11 cellular contexts compared by ENCODE assay signal in genomic region chr15:65787260-65787659, GRCh38. TPM values are rescaled to one million over a fixed set of nuclear protein-coding genes. Genes with fewer than 3 reads are reported as not detected.
DNase-seq lines count a peak whose midpoint lies in the region; ATAC-seq and TF ChIP-seq lines count a peak whose summit lies in the region.
"Had no signal": no experiment of that assay in that cellular context is flagged by ENCODE, and none has a peak within 500 bp of the region (broad histone marks: within the 10 kb centered on the region; RNA-seq: fewer than 3 reads in every experiment).

No MANE protein-coding gene starts in this region.

- H3K4me1 ChIP-seq in Panc1 (ENCODE audit: control insufficient read depth, insufficient read depth, low read length) (peaks cover 22% of the 10 kb centered on the region; the same call in 1 of the 2 replicates), gastrocnemius medialis (peaks cover 26 to 37% of the 10 kb centered on the region in 2 donors), left ventricle myocardium inferior (peaks cover 45% of the 10 kb centered on the region)

- ATAC-seq in Panc1 (no peak), gastrocnemius medialis (no peak), HG03378 (IDR thresholded peaks at IDR 0.05; ENCODE audit: unreplicated experiment) (no peak)

- TF ChIP-seq CTCF in Panc1 (IDR thresholded peaks at IDR 0.05), result no peak
- TF ChIP-seq CTCF in endothelial cell (IDR thresholded peaks at IDR 0.05; ENCODE audit: unreplicated experiment), result no peak
- no peak for TF ChIP-seq CTCF in gastrocnemius medialis (IDR thresholded peaks at IDR 0.05 in 4 of 5, conservative IDR thresholded peaks at IDR 0.05 in 1 of 5)
- no peak for TF ChIP-seq CTCF in left ventricle myocardium inferior (IDR thresholded peaks at IDR 0.05; ENCODE audit: borderline replicate concordance)

- POLR2A ChIA-PET in Panc1 (lab: Charles Lee), result interaction anchor here (0.5 to 0.6 kb wide), 2 partner anchors 60 to 72 kb away, joined by 4 to 5 read pairs; no protein-coding TSS in a partner anchor

- H3K9me3 Mint-ChIP-seq in endothelial cell (ENCODE audit: unreplicated experiment), result no peaks in the 10 kb centered on the region

- peaks cover 2% of the 10 kb centered on the region for H3K27me3 Mint-ChIP-seq in endothelial cell (ENCODE audit: unreplicated experiment)

- BruUV-seq in Panc1 (replicated peaks; lab: Mats Ljungman, UMichigan), result no TSS peak

- H3K4me1 Mint-ChIP-seq in endothelial cell (ENCODE audit: unreplicated experiment), result peaks cover 30% of the 10 kb centered on the region

- in situ Hi-C loops in Panc1 (cut with HindIII; ENCODE audit: low pct_unique_long_range_greater_than_20kb, low sequenced_read_pairs) (no loop called here), gastrocnemius medialis (cut with MboI; ENCODE audit: low sequenced_read_pairs in 4 of 4) (no loop called here)

- no peak overlapping the region for H3K4me3 Mint-ChIP-seq in endothelial cell (ENCODE audit: unreplicated experiment)

- no peak for TF ChIP-seq POLR2A in gastrocnemius medialis (IDR thresholded peaks at IDR 0.05)

- H3K36me3 ChIP-seq in Panc1 (ENCODE audit: control insufficient read depth, insufficient read depth, low read length), result no peaks in the 10 kb centered on the region; the same call in 1 of the 2 replicates
- no peaks in the 10 kb centered on the region for H3K36me3 ChIP-seq in gastrocnemius medialis
- peaks cover 5% of the 10 kb centered on the region for H3K36me3 ChIP-seq in left ventricle myocardium inferior

- no peaks in the 10 kb centered on the region for H3K9me3 ChIP-seq in Panc1 (ENCODE audit: control insufficient read depth, insufficient read depth, low read depth, low read length)
- no peaks in the 10 kb centered on the region for H3K9me3 ChIP-seq in gastrocnemius medialis
- H3K9me3 ChIP-seq in left ventricle myocardium inferior (replicated peaks), result no peaks in the 10 kb centered on the region

- H3K27ac Mint-ChIP-seq in endothelial cell (ENCODE audit: unreplicated experiment), result peak overlapping the region; percentile 89

- peak overlapping the region; percentile 24 to 46; a peak in 3 of 4 replicates for H3K4me3 ChIP-seq in Panc1 (ENCODE audit: low read depth in 2 of 2, low read length in 2 of 2)
- no peak overlapping the region for H3K4me3 ChIP-seq in gastrocnemius medialis
- H3K4me3 ChIP-seq in left ventricle myocardium inferior, result no peak overlapping the region

- peak overlapping the region; percentile 77 for H3K27ac ChIP-seq in Panc1 (ENCODE audit: low read length)
- H3K27ac ChIP-seq in gastrocnemius medialis, result peak overlapping the region; percentile 40 to 61 (median 45)
- no peak overlapping the region for H3K27ac ChIP-seq in left ventricle myocardium inferior (replicated peaks)

- H3K36me3 Mint-ChIP-seq in endothelial cell (ENCODE audit: low read depth, unreplicated experiment), result peaks cover 3% of the 10 kb centered on the region

- CTCF ChIA-PET in Panc1 (lab: Charles Lee), result interaction anchor here (0.6 kb wide), 1 partner anchor 283 kb away, joined by 6 read pairs; no protein-coding TSS in a partner anchor

- no peaks in the 10 kb centered on the region for H3K27me3 ChIP-seq in Panc1 (ENCODE audit: control insufficient read depth, insufficient read depth, low read length)
- no peaks in the 10 kb centered on the region for H3K27me3 ChIP-seq in gastrocnemius medialis
- no peaks in the 10 kb centered on the region for H3K27me3 ChIP-seq in left ventricle myocardium inferior (ENCODE audit: low read depth)
- H3K27me3 ChIP-seq: dorsolateral prefrontal cortex had no signal

- intact Hi-C loops in Panc1 (cut with micrococcal nuclease; ENCODE audit: unreplicated experiment), result no loop called here
- intact Hi-C loops in gastrocnemius medialis (cut with DNase I; ENCODE audit: low total_unique reads), result no loop called here
- intact Hi-C loops in left ventricle myocardium inferior (cut with micrococcal nuclease), result no loop called here

- DNase-seq in ELR (ENCODE audit: low read depth), result peak; percentile 6
- DNase-seq in Panc1 (ENCODE audit: low read depth, low spot score), result no peak
- no peak for DNase-seq in endothelial cell (ENCODE audit: low spot score)
- no peak for DNase-seq in gastrocnemius medialis
- no peak for DNase-seq in left ventricle myocardium inferior
- DNase-seq in NCI-H2171 treated with DMSO at 0.1 percent for 48 hours (lab: John Stamatoyannopoulos, UW), result no peak
- DNase-seq in NCI-H1694 (lab: John Stamatoyannopoulos, UW), result no peak
- DNase-seq: dorsolateral prefrontal cortex, NCI-H2107, posterior cingulate gyrus had no signal

RNA-seq across cellular contexts. Expression of gene DENND4A, which starts 4.8 kb away (rescaled TPM):
- total RNA-seq in Panc1 (2021; ENCODE audit: unreplicated experiment), result 14.4 TPM
- 6.8 TPM for polyA plus RNA-seq in Panc1 (2012; ENCODE audit: insufficient read length)
- 17.1 TPM for total RNA-seq in endothelial cell (ENCODE audit: unreplicated experiment)
- 10 to 100 TPM; 24.4 to 46.4 (median 33.1) TPM for total RNA-seq in gastrocnemius medialis
- total RNA-seq in left ventricle myocardium inferior, result 13.5 TPM

Comparison
In these comparisons a context has a peak if more than half of its experiments do, and no peak if none do; other contexts are left out.
1. H3K4me3 ChIP-seq: peak in Panc1 (2 of 2); none in gastrocnemius medialis (0 of 4) and left ventricle myocardium inferior (single experiment).